In the genomic region with DNA sequence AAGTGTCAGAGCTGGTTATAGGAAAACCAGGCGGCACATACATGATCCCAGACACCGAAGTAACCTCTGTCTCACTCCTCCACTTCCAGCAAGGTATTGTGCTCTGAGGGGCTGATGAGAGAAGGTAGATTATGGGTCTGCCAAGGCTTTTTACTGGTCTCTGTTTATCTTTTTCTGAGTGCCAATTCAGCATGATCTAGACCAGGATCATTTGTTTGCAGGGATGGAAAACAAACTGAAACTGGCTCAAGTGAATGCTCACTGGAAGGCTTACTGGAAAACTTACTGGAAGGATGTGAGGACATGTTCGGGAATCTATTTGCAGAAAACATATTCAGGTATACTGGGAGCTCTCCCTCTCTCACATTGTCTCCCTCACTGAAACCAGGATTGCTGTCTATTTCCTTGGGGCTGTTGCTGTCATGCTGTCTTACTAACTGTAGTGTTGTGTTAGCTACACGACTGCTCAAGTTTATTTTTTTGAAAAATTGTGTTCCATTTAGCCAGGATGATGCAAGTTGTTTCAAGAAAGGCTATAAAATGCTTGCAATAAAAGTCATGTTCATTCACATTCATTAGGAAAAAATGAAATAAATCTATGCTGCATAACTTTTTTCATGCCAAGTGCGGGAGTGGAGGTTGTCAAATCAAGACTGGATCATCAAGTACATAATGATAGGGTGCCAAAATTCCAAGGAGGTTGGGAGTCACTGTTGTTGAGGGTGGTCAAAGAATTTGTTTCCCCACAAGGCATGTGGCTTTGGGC, we compare ENCODE assay signal across 15 cellular contexts. TPM values are rescaled to one million over a fixed set of nuclear protein-coding genes. Genes with fewer than 3 reads are reported as not detected.
DNase-seq lines count a peak whose midpoint lies in the region; TF ChIP-seq lines count a peak whose summit lies in the region.
"Had no signal": no experiment of that assay in that cellular context is flagged by ENCODE, and none has a peak within 500 bp of the region (broad histone marks: within the 10 kb centered on the region; RNA-seq: fewer than 3 reads in every experiment).

No MANE protein-coding gene starts in this region.

- H3K4me3 Mint-ChIP-seq in glutamatergic neuron (ENCODE audit: unreplicated experiment) = no peak overlapping the region
- H3K4me3 Mint-ChIP-seq: activated CD8-positive, alpha-beta memory T cell treated with anti-CD3 and anti-CD28 coated beads, Interleukin-2, amount 10 ng/mL, durations not matched to agents 7 days and 5 days; activated naive CD8-positive, alpha-beta T cell treated with anti-CD3 and anti-CD28 coated beads, Interleukin-2, amount 50 U/mL, for 24 hours; CD14-positive monocyte; effector memory CD8-positive, alpha-beta T cell; natural killer cell; stimulated activated naive CD8-positive, alpha-beta T cell treated with anti-CD3 and anti-CD28 coated beads, Interleukin-15, amount 100 ng/mL, for 72 hours had no signal

- H3K27me3 ChIP-seq in BJ (ENCODE audit: control insufficient read depth, insufficient read depth, low read length) (peaks cover 4% of the 10 kb centered on the region), prostate gland (replicated peaks; ENCODE audit: insufficient read depth) (no peaks in the 10 kb centered on the region)

- H3K27me3 Mint-ChIP-seq in glutamatergic neuron (ENCODE audit: unreplicated experiment) = peaks cover 3% of the 10 kb centered on the region

- POLR2A ChIA-PET in BJ (lab: Charles Lee) = no interaction called here

- CTCF ChIA-PET in BJ (lab: Yijun Ruan, JAX) = interaction anchor here (0.7 to 1.4 kb wide), 6 partner anchors 23 to 136 kb away, joined by 3 to 4 read pairs (median 3); a partner anchor contains a TSS

- WGBS in prostate gland = 16% methylated on average over 5 of the region's 5 CpGs

- no peak overlapping the region for H3K4me3 ChIP-seq in BJ (ENCODE audit: low read depth, low read length)
- no peak overlapping the region for H3K4me3 ChIP-seq in prostate gland

- TF ChIP-seq CTCF in BJ (IDR thresholded peaks at IDR 0.05; ENCODE audit: insufficient read depth, low read depth, low read length) = no peak
- TF ChIP-seq CTCF in prostate gland (IDR thresholded peaks at IDR 0.05) = no peak
- TF ChIP-seq CTCF in glutamatergic neuron (IDR thresholded peaks at IDR 0.05; ENCODE audit: partially characterized antibody, unreplicated experiment) = no peak

- intact Hi-C loops in prostate gland (cut with DNase I) = no loop called here

- H3K4me1 Mint-ChIP-seq in glutamatergic neuron (ENCODE audit: low read depth, unreplicated experiment) = no peaks in the 10 kb centered on the region
- H3K4me1 Mint-ChIP-seq: activated naive CD8-positive, alpha-beta T cell treated with anti-CD3 and anti-CD28 coated beads, Interleukin-2, amount 50 U/mL, for 24 hours; stimulated activated naive CD8-positive, alpha-beta T cell treated with anti-CD3 and anti-CD28 coated beads, Interleukin-15, amount 100 ng/mL, for 72 hours had no signal

- no peaks in the 10 kb centered on the region for H3K9me3 ChIP-seq in prostate gland

- H3K27ac ChIP-seq in epithelial cell of prostate (peak overlapping the region; percentile 99), prostate gland (peak overlapping the region; percentile 67 to 74)

- H3K27ac Mint-ChIP-seq in glutamatergic neuron (ENCODE audit: unreplicated experiment) = no peak overlapping the region
- H3K27ac Mint-ChIP-seq: activated CD8-positive, alpha-beta memory T cell treated with anti-CD3 and anti-CD28 coated beads, Interleukin-2, amount 10 ng/mL, durations not matched to agents 7 days and 5 days; activated naive CD8-positive, alpha-beta T cell treated with anti-CD3 and anti-CD28 coated beads, Interleukin-2, amount 50 U/mL, for 24 hours; CD14-positive monocyte; effector memory CD8-positive, alpha-beta T cell; natural killer cell had no signal

- TF ChIP-seq POLR2A in prostate gland (IDR thresholded peaks at IDR 0.05) = no peak

- DNase-seq in BJ (ENCODE audit: low read depth) = peak; percentile 96
- DNase-seq in NCI-H69 (lab: John Stamatoyannopoulos, UW) = peak; percentile 54
- no peak for DNase-seq in epithelial cell of prostate (ENCODE audit: low read depth, low spot score)
- DNase-seq in prostate gland (ENCODE audit: low spot score) = peak; percentile 75
- DNase-seq in activated CD4-positive, alpha-beta T cell treated with anti-CD3 and anti-CD28 coated beads for 48 hours = no peak
- no peak for DNase-seq in glomerular visceral epithelial cell (ENCODE audit: extremely low spot score)
- no peak for DNase-seq in glutamatergic neuron
- no peak for DNase-seq in T-helper 9 cell
- DNase-seq: activated CD8-positive, alpha-beta memory T cell treated with anti-CD3 and anti-CD28 coated beads, Interleukin-2, amount 10 ng/mL, durations not matched to agents 7 days and 5 days; activated naive CD8-positive, alpha-beta T cell treated with anti-CD3 and anti-CD28 coated beads, Interleukin-2, amount 50 U/mL, for 24 hours; effector memory CD8-positive, alpha-beta T cell; natural killer cell; NCI-H1417 treated with DMSO at 0.1 percent for 48 hours; stimulated activated naive CD8-positive, alpha-beta T cell treated with anti-CD3 and anti-CD28 coated beads, Interleukin-15, amount 100 ng/mL, for 72 hours had no signal

- no peaks in the 10 kb centered on the region for H3K36me3 ChIP-seq in BJ (ENCODE audit: control insufficient read depth, insufficient read depth, low read length)
- no peaks in the 10 kb centered on the region for H3K36me3 ChIP-seq in prostate gland

- no peaks in the 10 kb centered on the region for H3K4me1 ChIP-seq in prostate gland (replicated peaks)

- H3K9me3 Mint-ChIP-seq in glutamatergic neuron (ENCODE audit: unreplicated experiment) = peaks cover 1% of the 10 kb centered on the region
- H3K9me3 Mint-ChIP-seq: activated naive CD8-positive, alpha-beta T cell treated with anti-CD3 and anti-CD28 coated beads, Interleukin-2, amount 50 U/mL, for 24 hours; CD14-positive monocyte; effector memory CD8-positive, alpha-beta T cell; natural killer cell; stimulated activated naive CD8-positive, alpha-beta T cell treated with anti-CD3 and anti-CD28 coated beads, Interleukin-15, amount 100 ng/mL, for 72 hours had no signal

- no peaks in the 10 kb centered on the region for H3K36me3 Mint-ChIP-seq in glutamatergic neuron (ENCODE audit: unreplicated experiment)
- H3K36me3 Mint-ChIP-seq: activated CD8-positive, alpha-beta memory T cell treated with anti-CD3 and anti-CD28 coated beads, Interleukin-2, amount 10 ng/mL, durations not matched to agents 7 days and 5 days; CD14-positive monocyte; natural killer cell had no signal

RNA-seq across cellular contexts. Expression of a gene that starts 37.0 kb away (rescaled TPM):
- 0.01 TPM in 1 of 2 replicates, not detected in the other for polyA plus RNA-seq in BJ (2011; rRNA removed)
- polyA minus RNA-seq in BJ (2011; rRNA and poly(A)+ RNA removed) = not detected in 2 replicates
- total RNA-seq in prostate gland (under 1 TPM; 0.64 to 0.91 TPM), glutamatergic neuron (ENCODE audit: unreplicated experiment) (0.10 TPM)
- polyA plus RNA-seq: CD14-positive monocyte had no signal

Comparison
In these comparisons a context has a peak if more than half of its experiments do, and no peak if none do; other contexts are left out.
1. DNase-seq: peak in BJ (single experiment), NCI-H69 (single experiment) and prostate gland (single experiment); none in epithelial cell of prostate (single experiment), activated CD4-positive, alpha-beta T cell treated with anti-CD3 and anti-CD28 coated beads for 48 hours (single experiment), glomerular visceral epithelial cell (single experiment), glutamatergic neuron (single experiment) and T-helper 9 cell (single experiment).